1 cellular context compared by ENCODE assay signal in the genomic region with DNA sequence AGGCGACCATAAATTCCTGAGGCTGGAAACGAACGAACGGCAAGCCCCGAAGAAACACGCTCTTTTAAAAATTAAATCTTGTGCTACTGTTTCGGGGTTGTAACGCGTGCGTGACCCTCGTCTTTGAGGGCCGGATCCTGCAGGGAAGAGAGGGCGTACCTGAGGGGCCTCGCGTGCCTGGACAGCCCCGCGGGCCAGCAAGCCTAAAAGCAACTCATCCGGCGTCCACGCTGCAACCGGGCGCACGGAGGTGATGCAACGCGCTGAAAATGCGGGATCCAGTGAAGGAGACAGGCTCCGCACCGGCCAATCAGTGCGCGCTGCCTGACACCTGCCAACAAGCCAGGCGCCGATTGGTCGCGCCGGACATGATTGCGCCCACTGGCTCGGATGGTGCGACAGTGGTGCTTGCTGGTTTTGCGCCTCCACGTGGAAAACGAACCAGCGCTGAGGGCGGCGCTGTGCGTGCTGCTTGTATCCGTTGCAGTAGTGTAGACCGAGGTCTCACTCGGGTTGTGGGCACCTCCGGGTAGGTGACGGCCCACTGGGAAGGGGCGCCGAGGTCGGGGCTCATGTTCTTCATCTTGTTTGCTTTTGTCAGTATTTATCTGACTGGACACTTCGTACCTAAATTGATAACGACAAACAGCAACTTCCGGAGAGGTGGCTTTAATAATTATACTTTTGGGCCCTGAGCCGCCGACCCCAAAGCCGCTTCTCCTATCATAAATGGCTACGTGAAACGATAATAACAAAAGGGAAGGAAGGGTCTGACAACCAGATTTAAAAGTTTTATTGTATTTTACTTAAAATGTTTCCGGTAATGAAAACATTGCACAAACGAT.
TF ChIP-seq lines count a peak whose summit lies in the region.

A gene (minus strand): TSS at position 246 of the 845 bp plus-strand sequence. CDS start 4,278 bp downstream, outside the sequence.

TF ChIP-seq in K562, 482 proteins besides CTCF, POLR2A, EP300 and RAD21 (continued from another document and continues in another):
- TF ChIP-seq, protein P1, sequence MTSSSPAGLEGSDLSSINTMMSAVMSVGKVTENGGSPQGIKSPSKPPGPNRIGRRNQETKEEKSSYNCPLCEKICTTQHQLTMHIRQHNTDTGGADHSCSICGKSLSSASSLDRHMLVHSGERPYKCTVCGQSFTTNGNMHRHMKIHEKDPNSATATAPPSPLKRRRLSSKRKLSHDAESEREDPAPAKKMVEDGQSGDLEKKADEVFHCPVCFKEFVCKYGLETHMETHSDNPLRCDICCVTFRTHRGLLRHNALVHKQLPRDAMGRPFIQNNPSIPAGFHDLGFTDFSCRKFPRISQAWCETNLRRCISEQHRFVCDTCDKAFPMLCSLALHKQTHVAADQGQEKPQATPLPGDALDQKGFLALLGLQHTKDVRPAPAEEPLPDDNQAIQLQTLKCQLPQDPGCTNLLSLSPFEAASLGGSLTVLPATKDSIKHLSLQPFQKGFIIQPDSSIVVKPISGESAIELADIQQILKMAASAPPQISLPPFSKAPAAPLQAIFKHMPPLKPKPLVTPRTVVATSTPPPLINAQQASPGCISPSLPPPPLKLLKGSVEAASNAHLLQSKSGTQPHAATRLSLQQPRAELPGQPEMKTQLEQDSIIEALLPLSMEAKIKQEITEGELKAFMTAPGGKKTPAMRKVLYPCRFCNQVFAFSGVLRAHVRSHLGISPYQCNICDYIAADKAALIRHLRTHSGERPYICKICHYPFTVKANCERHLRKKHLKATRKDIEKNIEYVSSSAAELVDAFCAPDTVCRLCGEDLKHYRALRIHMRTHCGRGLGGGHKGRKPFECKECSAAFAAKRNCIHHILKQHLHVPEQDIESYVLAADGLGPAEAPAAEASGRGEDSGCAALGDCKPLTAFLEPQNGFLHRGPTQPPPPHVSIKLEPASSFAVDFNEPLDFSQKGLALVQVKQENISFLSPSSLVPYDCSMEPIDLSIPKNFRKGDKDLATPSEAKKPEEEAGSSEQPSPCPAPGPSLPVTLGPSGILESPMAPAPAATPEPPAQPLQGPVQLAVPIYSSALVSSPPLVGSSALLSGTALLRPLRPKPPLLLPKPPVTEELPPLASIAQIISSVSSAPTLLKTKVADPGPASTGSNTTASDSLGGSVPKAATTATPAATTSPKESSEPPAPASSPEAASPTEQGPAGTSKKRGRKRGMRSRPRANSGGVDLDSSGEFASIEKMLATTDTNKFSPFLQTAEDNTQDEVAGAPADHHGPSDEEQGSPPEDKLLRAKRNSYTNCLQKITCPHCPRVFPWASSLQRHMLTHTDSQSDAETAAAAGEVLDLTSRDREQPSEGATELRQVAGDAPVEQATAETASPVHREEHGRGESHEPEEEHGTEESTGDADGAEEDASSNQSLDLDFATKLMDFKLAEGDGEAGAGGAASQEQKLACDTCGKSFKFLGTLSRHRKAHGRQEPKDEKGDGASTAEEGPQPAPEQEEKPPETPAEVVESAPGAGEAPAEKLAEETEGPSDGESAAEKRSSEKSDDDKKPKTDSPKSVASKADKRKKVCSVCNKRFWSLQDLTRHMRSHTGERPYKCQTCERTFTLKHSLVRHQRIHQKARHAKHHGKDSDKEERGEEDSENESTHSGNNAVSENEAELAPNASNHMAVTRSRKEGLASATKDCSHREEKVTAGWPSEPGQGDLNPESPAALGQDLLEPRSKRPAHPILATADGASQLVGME (CRISPR knock-in tag; IDR thresholded peaks at IDR 0.05), result peak; percentile 54; the same call in 1 of the 2 replicates
- TF ChIP-seq ZNF584 (CRISPR knock-in tag; IDR thresholded peaks at IDR 0.05; ENCODE audit: low read depth) (no peak), PTRF (tag; IDR thresholded peaks at IDR 0.05) (no peak), RHOXF2B (CRISPR knock-in tag; conservative IDR thresholded peaks at IDR 0.05) (no peak), BACH1 (tag; IDR thresholded peaks at IDR 0.05) (no peak; the same call in 1 of the 2 replicates), ZSCAN29 (IDR thresholded peaks at IDR 0.05) (peak; percentile 85), CTBP1 (IDR thresholded peaks at IDR 0.05; ENCODE audit: borderline replicate concordance) (peak; percentile 91), ARID2 (IDR thresholded peaks at IDR 0.05) (peak; percentile 38; the same call in 1 of the 2 replicates), ZNF212 (CRISPR knock-in tag; IDR thresholded peaks at IDR 0.05) (no peak), SIX5 (IDR thresholded peaks at IDR 0.05; ENCODE audit: borderline replicate concordance in 1 of 2, insufficient read depth in 1 of 2, low read depth in 1 of 2, low read length in 2 of 2) (no peak), SAFB2 (IDR thresholded peaks at IDR 0.05; ENCODE audit: borderline replicate concordance, low read depth, low read length, severe bottlenecking) (no peak), ZNF830 (CRISPR knock-in tag; IDR thresholded peaks at IDR 0.05) (no peak), ILF3 (IDR thresholded peaks at IDR 0.05; ENCODE audit: borderline replicate concordance) (no peak), LEF1 (IDR thresholded peaks at IDR 0.05) (no peak), RBM17 (IDR thresholded peaks at IDR 0.05; ENCODE audit: borderline replicate concordance, low read depth, low read length) (no peak), BRD9 (IDR thresholded peaks at IDR 0.05; ENCODE audit: low read depth, partially characterized antibody) (peak; percentile 10), CXXC5 (CRISPR knock-in tag; IDR thresholded peaks at IDR 0.05) (peak; percentile 91), DACH1 (IDR thresholded peaks at IDR 0.05; ENCODE audit: partially characterized antibody) (peak; percentile 56), BRF1 (IDR thresholded peaks at IDR 0.05; ENCODE audit: borderline replicate concordance, extremely low read depth, insufficient read length) (no peak), NR2F6 (CRISPR knock-in tag; IDR thresholded peaks at IDR 0.05) (no peak; the same call in 1 of the 2 replicates), NCOA1 (IDR thresholded peaks at IDR 0.05; ENCODE audit: low read depth) (no peak), ASH1L (IDR thresholded peaks at IDR 0.05; ENCODE audit: borderline replicate concordance, low read depth, partially characterized antibody) (peak; percentile 93), ARNT (IDR thresholded peaks at IDR 0.05) (peak in 1 of 2 experiments; percentile 78; a peak in 1 of 4 replicates), ETS2 (tag; IDR thresholded peaks at IDR 0.05; ENCODE audit: borderline replicate concordance, poor library complexity, severe bottlenecking) (no peak), MEF2D (tag; conservative IDR thresholded peaks at IDR 0.05; ENCODE audit: low read depth) (no peak), SREBF1 (IDR thresholded peaks at IDR 0.05; ENCODE audit: borderline replicate concordance, low read depth, low read length) (no peak), FOXA1 (IDR thresholded peaks at IDR 0.05; ENCODE audit: borderline replicate concordance) (no peak), MTA1 (IDR thresholded peaks at IDR 0.05; ENCODE audit: borderline replicate concordance) (peak; percentile 94), NONO (IDR thresholded peaks at IDR 0.05; ENCODE audit: low read depth in 2 of 2, low read length in 1 of 2) (peak in 1 of 2 experiments; percentile 54; a peak in 1 of 4 replicates), GATAD2B (IDR thresholded peaks at IDR 0.05; ENCODE audit: borderline replicate concordance) (no peak), ZNF324 (CRISPR knock-in tag; IDR thresholded peaks at IDR 0.05) (no peak), POLR2AphosphoS5 (IDR thresholded peaks at IDR 0.05; ENCODE audit: control insufficient read depth, insufficient read depth, low read depth, low read length) (peak; percentile 74; the same call in 1 of the 2 replicates), ZBTB1 (CRISPR knock-in tag; IDR thresholded peaks at IDR 0.05; ENCODE audit: borderline replicate concordance, low read depth) (no peak), MED1 (CRISPR knock-in tag; IDR thresholded peaks at IDR 0.05; ENCODE audit: borderline replicate concordance) (no peak)
- TF ChIP-seq, protein P2, sequence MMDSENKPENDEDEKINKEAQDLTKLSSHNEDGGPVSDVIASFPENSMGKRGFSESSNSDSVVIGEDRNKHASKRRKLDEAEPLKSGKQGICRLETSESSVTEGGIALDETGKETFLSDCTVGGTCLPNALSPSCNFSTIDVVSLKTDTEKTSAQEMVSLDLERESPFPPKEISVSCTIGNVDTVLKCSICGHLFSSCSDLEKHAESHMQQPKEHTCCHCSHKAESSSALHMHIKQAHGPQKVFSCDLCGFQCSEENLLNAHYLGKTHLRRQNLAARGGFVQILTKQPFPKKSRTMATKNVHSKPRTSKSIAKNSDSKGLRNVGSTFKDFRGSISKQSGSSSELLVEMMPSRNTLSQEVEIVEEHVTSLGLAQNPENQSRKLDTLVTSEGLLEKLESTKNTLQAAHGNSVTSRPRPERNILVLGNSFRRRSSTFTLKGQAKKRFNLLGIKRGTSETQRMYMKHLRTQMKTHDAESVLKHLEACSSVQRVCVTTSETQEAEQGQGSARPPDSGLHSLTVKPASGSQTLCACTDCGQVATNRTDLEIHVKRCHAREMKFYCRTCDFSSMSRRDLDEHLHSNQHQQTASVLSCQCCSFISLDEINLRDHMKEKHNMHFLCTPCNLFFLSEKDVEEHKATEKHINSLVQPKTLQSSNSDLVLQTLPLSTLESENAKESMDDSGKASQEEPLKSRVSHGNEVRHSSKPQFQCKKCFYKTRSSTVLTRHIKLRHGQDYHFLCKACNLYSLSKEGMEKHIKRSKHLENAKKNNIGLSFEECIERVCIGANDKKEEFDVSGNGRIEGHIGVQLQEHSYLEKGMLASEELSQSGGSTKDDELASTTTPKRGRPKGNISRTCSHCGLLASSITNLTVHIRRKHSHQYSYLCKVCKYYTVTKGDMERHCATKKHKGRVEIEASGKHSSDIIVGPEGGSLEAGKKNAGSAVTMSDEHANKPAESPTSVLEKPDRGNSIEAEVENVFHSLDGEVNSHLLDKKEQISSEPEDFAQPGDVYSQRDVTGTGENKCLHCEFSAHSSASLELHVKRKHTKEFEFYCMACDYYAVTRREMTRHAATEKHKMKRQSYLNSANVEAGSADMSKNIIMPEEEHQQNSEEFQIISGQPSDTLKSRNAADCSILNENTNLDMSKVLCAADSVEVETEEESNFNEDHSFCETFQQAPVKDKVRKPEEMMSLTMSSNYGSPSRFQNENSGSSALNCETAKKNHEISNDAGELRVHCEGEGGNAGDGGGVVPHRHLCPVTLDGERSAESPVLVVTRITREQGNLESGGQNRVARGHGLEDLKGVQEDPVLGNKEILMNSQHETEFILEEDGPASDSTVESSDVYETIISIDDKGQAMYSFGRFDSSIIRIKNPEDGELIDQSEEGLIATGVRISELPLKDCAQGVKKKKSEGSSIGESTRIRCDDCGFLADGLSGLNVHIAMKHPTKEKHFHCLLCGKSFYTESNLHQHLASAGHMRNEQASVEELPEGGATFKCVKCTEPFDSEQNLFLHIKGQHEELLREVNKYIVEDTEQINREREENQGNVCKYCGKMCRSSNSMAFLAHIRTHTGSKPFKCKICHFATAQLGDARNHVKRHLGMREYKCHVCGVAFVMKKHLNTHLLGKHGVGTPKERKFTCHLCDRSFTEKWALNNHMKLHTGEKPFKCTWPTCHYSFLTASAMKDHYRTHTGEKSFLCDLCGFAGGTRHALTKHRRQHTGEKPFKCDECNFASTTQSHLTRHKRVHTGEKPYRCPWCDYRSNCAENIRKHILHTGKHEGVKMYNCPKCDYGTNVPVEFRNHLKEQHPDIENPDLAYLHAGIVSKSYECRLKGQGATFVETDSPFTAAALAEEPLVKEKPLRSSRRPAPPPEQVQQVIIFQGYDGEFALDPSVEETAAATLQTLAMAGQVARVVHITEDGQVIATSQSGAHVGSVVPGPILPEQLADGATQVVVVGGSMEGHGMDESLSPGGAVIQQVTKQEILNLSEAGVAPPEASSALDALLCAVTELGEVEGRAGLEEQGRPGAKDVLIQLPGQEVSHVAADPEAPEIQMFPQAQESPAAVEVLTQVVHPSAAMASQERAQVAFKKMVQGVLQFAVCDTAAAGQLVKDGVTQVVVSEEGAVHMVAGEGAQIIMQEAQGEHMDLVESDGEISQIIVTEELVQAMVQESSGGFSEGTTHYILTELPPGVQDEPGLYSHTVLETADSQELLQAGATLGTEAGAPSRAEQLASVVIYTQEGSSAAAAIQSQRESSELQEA (IDR thresholded peaks at IDR 0.05; ENCODE audit: low read depth), result no peak
- TF ChIP-seq, protein P3, sequence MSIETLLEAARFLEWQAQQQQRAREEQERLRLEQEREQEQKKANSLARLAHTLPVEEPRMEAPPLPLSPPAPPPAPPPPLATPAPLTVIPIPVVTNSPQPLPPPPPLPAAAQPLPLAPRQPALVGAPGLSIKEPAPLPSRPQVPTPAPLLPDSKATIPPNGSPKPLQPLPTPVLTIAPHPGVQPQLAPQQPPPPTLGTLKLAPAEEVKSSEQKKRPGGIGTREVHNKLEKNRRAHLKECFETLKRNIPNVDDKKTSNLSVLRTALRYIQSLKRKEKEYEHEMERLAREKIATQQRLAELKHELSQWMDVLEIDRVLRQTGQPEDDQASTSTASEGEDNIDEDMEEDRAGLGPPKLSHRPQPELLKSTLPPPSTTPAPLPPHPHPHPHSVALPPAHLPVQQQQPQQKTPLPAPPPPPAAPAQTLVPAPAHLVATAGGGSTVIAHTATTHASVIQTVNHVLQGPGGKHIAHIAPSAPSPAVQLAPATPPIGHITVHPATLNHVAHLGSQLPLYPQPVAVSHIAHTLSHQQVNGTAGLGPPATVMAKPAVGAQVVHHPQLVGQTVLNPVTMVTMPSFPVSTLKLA (conservative IDR thresholded peaks at IDR 0.05), result peak; percentile 99 to 100
- TF ChIP-seq, protein P4, sequence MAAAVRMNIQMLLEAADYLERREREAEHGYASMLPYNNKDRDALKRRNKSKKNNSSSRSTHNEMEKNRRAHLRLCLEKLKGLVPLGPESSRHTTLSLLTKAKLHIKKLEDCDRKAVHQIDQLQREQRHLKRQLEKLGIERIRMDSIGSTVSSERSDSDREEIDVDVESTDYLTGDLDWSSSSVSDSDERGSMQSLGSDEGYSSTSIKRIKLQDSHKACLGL (CRISPR knock-in tag; IDR thresholded peaks at IDR 0.05; ENCODE audit: borderline replicate concordance, poor library complexity, severe bottlenecking), result peak; percentile 78
- TF ChIP-seq, protein P5, sequence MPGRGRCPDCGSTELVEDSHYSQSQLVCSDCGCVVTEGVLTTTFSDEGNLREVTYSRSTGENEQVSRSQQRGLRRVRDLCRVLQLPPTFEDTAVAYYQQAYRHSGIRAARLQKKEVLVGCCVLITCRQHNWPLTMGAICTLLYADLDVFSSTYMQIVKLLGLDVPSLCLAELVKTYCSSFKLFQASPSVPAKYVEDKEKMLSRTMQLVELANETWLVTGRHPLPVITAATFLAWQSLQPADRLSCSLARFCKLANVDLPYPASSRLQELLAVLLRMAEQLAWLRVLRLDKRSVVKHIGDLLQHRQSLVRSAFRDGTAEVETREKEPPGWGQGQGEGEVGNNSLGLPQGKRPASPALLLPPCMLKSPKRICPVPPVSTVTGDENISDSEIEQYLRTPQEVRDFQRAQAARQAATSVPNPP (IDR thresholded peaks at IDR 0.05; ENCODE audit: borderline replicate concordance, insufficient read depth, insufficient read length), result no peak
- TF ChIP-seq, protein P6, sequence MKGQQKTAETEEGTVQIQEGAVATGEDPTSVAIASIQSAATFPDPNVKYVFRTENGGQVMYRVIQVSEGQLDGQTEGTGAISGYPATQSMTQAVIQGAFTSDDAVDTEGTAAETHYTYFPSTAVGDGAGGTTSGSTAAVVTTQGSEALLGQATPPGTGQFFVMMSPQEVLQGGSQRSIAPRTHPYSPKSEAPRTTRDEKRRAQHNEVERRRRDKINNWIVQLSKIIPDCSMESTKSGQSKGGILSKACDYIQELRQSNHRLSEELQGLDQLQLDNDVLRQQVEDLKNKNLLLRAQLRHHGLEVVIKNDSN (CRISPR knock-in tag; IDR thresholded peaks at IDR 0.05), result peak; percentile 78
